In genomic region chr15:78195735-78196201, GRCh38 we compare ENCODE assay signal across 1 cellular context.
TF ChIP-seq lines count a peak whose summit lies in the region.

No MANE protein-coding gene starts in this region.

TF ChIP-seq in HCT116, 20 proteins besides CTCF, POLR2A, EP300 and RAD21 (continued from another document):
- TF ChIP-seq, protein P1, sequence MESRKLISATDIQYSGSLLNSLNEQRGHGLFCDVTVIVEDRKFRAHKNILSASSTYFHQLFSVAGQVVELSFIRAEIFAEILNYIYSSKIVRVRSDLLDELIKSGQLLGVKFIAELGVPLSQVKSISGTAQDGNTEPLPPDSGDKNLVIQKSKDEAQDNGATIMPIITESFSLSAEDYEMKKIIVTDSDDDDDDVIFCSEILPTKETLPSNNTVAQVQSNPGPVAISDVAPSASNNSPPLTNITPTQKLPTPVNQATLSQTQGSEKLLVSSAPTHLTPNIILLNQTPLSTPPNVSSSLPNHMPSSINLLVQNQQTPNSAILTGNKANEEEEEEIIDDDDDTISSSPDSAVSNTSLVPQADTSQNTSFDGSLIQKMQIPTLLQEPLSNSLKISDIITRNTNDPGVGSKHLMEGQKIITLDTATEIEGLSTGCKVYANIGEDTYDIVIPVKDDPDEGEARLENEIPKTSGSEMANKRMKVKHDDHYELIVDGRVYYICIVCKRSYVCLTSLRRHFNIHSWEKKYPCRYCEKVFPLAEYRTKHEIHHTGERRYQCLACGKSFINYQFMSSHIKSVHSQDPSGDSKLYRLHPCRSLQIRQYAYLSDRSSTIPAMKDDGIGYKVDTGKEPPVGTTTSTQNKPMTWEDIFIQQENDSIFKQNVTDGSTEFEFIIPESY (IDR thresholded peaks at IDR 0.05; ENCODE audit: extremely low read depth, insufficient replicate concordance, low read length), result no peak
TF ChIP-seq in HCT116: peak in this region for 0.
